1 cellular context compared by ENCODE assay signal in genomic region chr1:39653546-39654031, GRCh38.
TF ChIP-seq lines count a peak whose summit lies in the region.

No MANE protein-coding gene starts in this region.

TF ChIP-seq in K562, 482 proteins besides CTCF, POLR2A, EP300 and RAD21 (continued from another document):
- TF ChIP-seq SRSF9 (IDR thresholded peaks at IDR 0.05; ENCODE audit: borderline replicate concordance, low read depth, low read length) (no peak), SP1 (CRISPR knock-in tag; IDR thresholded peaks at IDR 0.05) (no peak), PCBP1 (IDR thresholded peaks at IDR 0.05; ENCODE audit: low read depth, low read length, poor library complexity, severe bottlenecking) (no peak)
